23 cellular contexts compared by ENCODE assay signal in the genomic region with DNA sequence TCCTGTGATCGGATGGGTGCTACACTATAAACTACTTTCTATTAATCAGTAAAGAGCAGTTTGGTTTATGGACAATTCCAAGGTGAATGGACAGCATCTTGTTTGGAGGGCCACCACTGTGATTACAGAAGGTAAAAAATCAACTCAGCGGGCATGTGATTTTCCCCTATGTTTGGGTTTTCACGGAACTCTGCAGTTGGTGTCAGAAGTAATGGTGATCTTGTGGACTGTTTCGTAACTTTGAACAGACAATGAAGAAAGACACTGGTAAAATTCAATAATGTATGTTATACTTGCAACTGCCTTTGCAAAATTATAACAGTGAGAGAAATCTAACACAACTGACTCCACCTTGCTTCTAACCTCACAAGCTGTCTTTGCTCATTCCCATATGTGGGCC. TPM values are rescaled to one million over a fixed set of nuclear protein-coding genes. Genes with fewer than 3 reads are reported as not detected.
DNase-seq lines count a peak whose midpoint lies in the region; ATAC-seq, FAIRE-seq and TF ChIP-seq lines count a peak whose summit lies in the region.
"Had no signal": no experiment of that assay in that cellular context is flagged by ENCODE, and none has a peak within 500 bp of the region (broad histone marks: within the 10 kb centered on the region; RNA-seq: fewer than 3 reads in every experiment).

No MANE protein-coding gene starts in this region.

- no peak for DNase-seq in left ventricle myocardium inferior
- DNase-seq in Right ventricle myocardium inferior (ENCODE audit: missing footprints) = no peak
- DNase-seq in K562 (ENCODE audit: extremely low read depth in 1 of 4, low spot score in 3 of 4) = no peak
- no peak for DNase-seq in hypothalamus (lab: John Stamatoyannopoulos, UW)
- no peak for DNase-seq in WERI-Rb-1
- DNase-seq: ACHN; activated CD4-positive, alpha-beta T cell treated with anti-CD3 and anti-CD28 coated beads, Interleukin-2, amount 50 U/mL, for 4 hours; activated naive CD4-positive, alpha-beta T cell; activated T-cell treated with anti-CD3 and anti-CD28 coated beads for 4 hours; CD4-positive, alpha-beta memory T cell; endodermal cell; islet precursor cell; naive thymus-derived CD4-positive, alpha-beta T cell; NCI-H748 treated with DMSO at 0.1 percent for 48 hours; SJCRH30; small intestine; stimulated activated CD4-positive, alpha-beta T cell treated with anti-CD3 and anti-CD28 coated beads, Interleukin-4, amount 100 ng/mL, for 24 hours had no signal

- H3K9ac ChIP-seq in K562 (ENCODE audit: insufficient read depth in 1 of 2, low read depth in 2 of 2, low read length in 2 of 2) = no peak overlapping the region

- no peaks in the 10 kb centered on the region for H3K9me1 ChIP-seq in K562 (ENCODE audit: control insufficient read depth, insufficient read depth, low read length)

- H3K79me2 ChIP-seq in K562 (ENCODE audit: control insufficient read depth, insufficient read depth, low read length) = peaks cover 34% of the 10 kb centered on the region

- WGBS in K562 (ENCODE audit: insufficient coverage, low coverage, missing lambda C conversion rate) = 81% methylated on average over 4 of the region's 4 CpGs
- WGBS in mesodermal cell (ENCODE audit: insufficient coverage in 2 of 2), 2 experiments = 100% methylated on average over 1 to 2 of the region's 4 CpGs

- H3K36me3 ChIP-seq in left ventricle myocardium inferior (peaks cover 30% of the 10 kb centered on the region), K562 (ENCODE audit: control insufficient read depth, insufficient read depth, low read length) (peaks cover 93% of the 10 kb centered on the region), mesodermal cell (ENCODE audit: control insufficient read depth, insufficient read depth, low read length) (peaks cover 69% of the 10 kb centered on the region), WERI-Rb-1 (peaks cover 46% of the 10 kb centered on the region)

- TF ChIP-seq RAD21 in K562 (CRISPR knock-in tag; conservative IDR thresholded peaks at IDR 0.05 in 1 of 2, IDR thresholded peaks at IDR 0.05 in 1 of 2) = no peak

- TF ChIP-seq EP300 in K562 (IDR thresholded peaks at IDR 0.05; ENCODE audit: low read length) = no peak

- no peak for TF ChIP-seq CTCF in left ventricle myocardium inferior (IDR thresholded peaks at IDR 0.05; ENCODE audit: borderline replicate concordance)
- TF ChIP-seq CTCF in K562 (IDR thresholded peaks at IDR 0.05 in 2 of 3, conservative IDR thresholded peaks at IDR 0.05 in 1 of 3; ENCODE audit: insufficient read depth in 2 of 3, low read depth in 1 of 3, low read length in 3 of 3) = no peak
- no peak for TF ChIP-seq CTCF in WERI-Rb-1 (IDR thresholded peaks at IDR 0.05; ENCODE audit: low read depth, low read length)

- POLR2A ChIA-PET in K562 (lab: Yijun Ruan, JAX) = no interaction called here

- H3K4me3 ChIP-seq in left ventricle myocardium inferior = no peak overlapping the region
- no peak overlapping the region for H3K4me3 ChIP-seq in K562
- H3K4me3 ChIP-seq in mesodermal cell (ENCODE audit: extremely low read depth, insufficient read depth, low read length, poor library complexity, severe bottlenecking) = no peak overlapping the region
- no peak overlapping the region for H3K4me3 ChIP-seq in WERI-Rb-1 (ENCODE audit: low read depth, low read length)
- H3K4me3 ChIP-seq: HAP-1, SJCRH30, vagina had no signal

- H4K20me1 ChIP-seq in K562 (replicated peaks; ENCODE audit: control insufficient read depth, insufficient read depth, low read length) = peaks cover 6% of the 10 kb centered on the region; the same call in 1 of the 2 replicates

- no peak overlapping the region for H3K4me2 ChIP-seq in K562 (ENCODE audit: insufficient read depth, low read length)

- FAIRE-seq in K562 (lab: Jason Lieb, UNC) = no peak
- FAIRE-seq: GM12891, small intestine had no signal

- H3K4me1 ChIP-seq in left ventricle myocardium inferior = peaks cover 29% of the 10 kb centered on the region
- peaks cover 5 to 31% of the 10 kb centered on the region in 2 experiments; a peak in 4 of 5 replicates for H3K4me1 ChIP-seq in K562 (replicated peaks in 1 of 2; ENCODE audit: control insufficient read depth in 2 of 2, insufficient read depth in 2 of 2, low read length in 2 of 2)
- H3K4me1 ChIP-seq in mesodermal cell (ENCODE audit: control insufficient read depth, insufficient read depth, low read length, poor library complexity, severe bottlenecking) = no peaks in the 10 kb centered on the region
- H3K4me1 ChIP-seq: SJCRH30 had no signal

- intact Hi-C loops in left ventricle myocardium inferior (cut with micrococcal nuclease) (no loop called here), Right ventricle myocardium inferior (cut with DNase I) (no loop called here), K562 (cut with micrococcal nuclease) (no loop called here)

- H3K27ac ChIP-seq in left ventricle myocardium inferior (replicated peaks) (peak overlapping the region; percentile 11), K562 (ENCODE audit: extremely low read depth, low read depth, low read length) (peak overlapping the region; percentile 60; the same call in 1 of the 3 replicates), mesodermal cell (ENCODE audit: low read depth, low read length, severe bottlenecking) (peak overlapping the region; percentile 17), WERI-Rb-1 (no peak overlapping the region)
- H3K27ac ChIP-seq: SJCRH30, vagina had no signal

- in situ Hi-C loops in K562 (cut with MboI) = no loop called here

- H3K9me3 ChIP-seq in left ventricle myocardium inferior (replicated peaks) (no peaks in the 10 kb centered on the region), K562 (replicated peaks; ENCODE audit: control insufficient read depth, insufficient read depth, low read depth, low read length) (peaks cover 15% of the 10 kb centered on the region), mesodermal cell (ENCODE audit: control insufficient read depth, low read length) (peaks cover 14% of the 10 kb centered on the region), WERI-Rb-1 (ENCODE audit: severe bottlenecking) (no peaks in the 10 kb centered on the region)
- H3K9me3 ChIP-seq: vagina had no signal

- H2AFZ ChIP-seq in K562 (ENCODE audit: low read depth, low read length) = no peak overlapping the region

- no peak for TF ChIP-seq POLR2A in K562 (conservative IDR thresholded peaks at IDR 0.05)

- CTCF ChIA-PET in K562 (lab: Yijun Ruan, JAX; ENCODE audit: low intra/inter-chr PET ratio) = no interaction called here

- ATAC-seq in Right ventricle myocardium inferior (no peak), K562 (no peak), GM21447 (IDR thresholded peaks at IDR 0.05; ENCODE audit: unreplicated experiment) (no peak), HG02588 (IDR thresholded peaks at IDR 0.05; ENCODE audit: unreplicated experiment) (no peak)

- no TSS peak for BruUV-seq in K562 (replicated peaks; lab: Mats Ljungman, UMichigan)

- no peaks in the 10 kb centered on the region for H3K27me3 ChIP-seq in left ventricle myocardium inferior (ENCODE audit: low read depth)
- no peaks in the 10 kb centered on the region for H3K27me3 ChIP-seq in K562 (ENCODE audit: control insufficient read depth in 2 of 2, insufficient read depth in 2 of 2, low read length in 2 of 2)
- no peaks in the 10 kb centered on the region for H3K27me3 ChIP-seq in WERI-Rb-1 (ENCODE audit: insufficient read depth, low read depth, severe bottlenecking)
- H3K27me3 ChIP-seq: SJCRH30, vagina had no signal

TF ChIP-seq in K562, 482 proteins besides CTCF, POLR2A, EP300 and RAD21 (continues in another document):
- TF ChIP-seq, protein P1, sequence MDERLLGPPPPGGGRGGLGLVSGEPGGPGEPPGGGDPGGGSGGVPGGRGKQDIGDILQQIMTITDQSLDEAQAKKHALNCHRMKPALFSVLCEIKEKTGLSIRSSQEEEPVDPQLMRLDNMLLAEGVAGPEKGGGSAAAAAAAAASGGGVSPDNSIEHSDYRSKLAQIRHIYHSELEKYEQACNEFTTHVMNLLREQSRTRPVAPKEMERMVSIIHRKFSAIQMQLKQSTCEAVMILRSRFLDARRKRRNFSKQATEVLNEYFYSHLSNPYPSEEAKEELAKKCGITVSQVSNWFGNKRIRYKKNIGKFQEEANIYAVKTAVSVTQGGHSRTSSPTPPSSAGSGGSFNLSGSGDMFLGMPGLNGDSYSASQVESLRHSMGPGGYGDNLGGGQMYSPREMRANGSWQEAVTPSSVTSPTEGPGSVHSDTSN (CRISPR knock-in tag; IDR thresholded peaks at IDR 0.05; ENCODE audit: low read depth) = no peak
- TF ChIP-seq, protein P1 (tag; conservative IDR thresholded peaks at IDR 0.05; ENCODE audit: low read depth) = no peak

RNA-seq across cellular contexts. Expression of a gene that starts 53.3 kb away (rescaled TPM):
- total RNA-seq in left ventricle myocardium inferior (14.2 TPM), Right ventricle myocardium inferior (14.5 TPM), K562 (2014; rRNA removed) (25.7 and 38.8 TPM in 2 replicates), K562 (2014; rRNA removed; fragmentation: Illumina TruSeq; extraction: Trizol) (44.5 and 47.8 TPM in 2 replicates), K562 (2015; rRNA removed; fragmentation: Illumina TruSeq; extraction: Trizol) (55.2 and 58.4 TPM in 2 replicates), K562 (2021) (40.8 and 42.1 TPM in 2 replicates)
- 57.1 and 190 TPM in 2 replicates for total RNA-seq in K562 (2011; cell fraction: chromatin; rRNA removed; ENCODE audit: low replicate concordance)
- 19.0 and 31.5 TPM in 2 replicates for total RNA-seq in K562 (2011; cell fraction: nucleolus; rRNA removed)
- 65.5 and 113 TPM in 2 replicates for total RNA-seq in K562 (2011; cell fraction: nucleoplasm; rRNA removed)
- polyA plus RNA-seq in K562 (2011; rRNA removed) (41.3 and 48.5 TPM in 2 replicates), K562 (2014; fragmentation: Illumina TruSeq; extraction: Trizol) (37.0 and 40.2 TPM in 2 replicates), K562 (2014; fragmentation: Nextera tagmentation; extraction: Ambion mirVana) (10 to 100 TPM in 1 of 2 experiments, 1 to 10 TPM in 1; 9.3 to 12.6 TPM), K562 (2014; rRNA removed) (19.2 and 20.3 TPM in 2 replicates)
- polyA plus RNA-seq in K562 (2011; cell fraction: cytosol; rRNA removed) = 19.0 and 20.8 TPM in 2 replicates
- polyA plus RNA-seq in K562 (2011; cell fraction: nucleus; rRNA removed) = 63.7 and 71.6 TPM in 2 replicates
- polyA plus RNA-seq in K562 (2012) = 21.4 and 22.2 TPM in 2 replicates
- 83.2 and 90.5 TPM in 2 replicates for polyA minus RNA-seq in K562 (2011; rRNA and poly(A)+ RNA removed)
- 44.4 and 48.8 TPM in 2 replicates for polyA minus RNA-seq in K562 (2011; cell fraction: cytosol; rRNA and poly(A)+ RNA removed)
- polyA minus RNA-seq in K562 (2011; cell fraction: nucleus; rRNA and poly(A)+ RNA removed) = 31.0 and 64.2 TPM in 2 replicates
- polyA plus RNA-seq in mesodermal cell (2013, experiment 1 of 2) = 18.9 TPM
- 19.3 TPM for polyA plus RNA-seq in mesodermal cell (2013, experiment 2 of 2)
